Comparison of ENCODE assay signal across 1 cellular context in the genomic region with DNA sequence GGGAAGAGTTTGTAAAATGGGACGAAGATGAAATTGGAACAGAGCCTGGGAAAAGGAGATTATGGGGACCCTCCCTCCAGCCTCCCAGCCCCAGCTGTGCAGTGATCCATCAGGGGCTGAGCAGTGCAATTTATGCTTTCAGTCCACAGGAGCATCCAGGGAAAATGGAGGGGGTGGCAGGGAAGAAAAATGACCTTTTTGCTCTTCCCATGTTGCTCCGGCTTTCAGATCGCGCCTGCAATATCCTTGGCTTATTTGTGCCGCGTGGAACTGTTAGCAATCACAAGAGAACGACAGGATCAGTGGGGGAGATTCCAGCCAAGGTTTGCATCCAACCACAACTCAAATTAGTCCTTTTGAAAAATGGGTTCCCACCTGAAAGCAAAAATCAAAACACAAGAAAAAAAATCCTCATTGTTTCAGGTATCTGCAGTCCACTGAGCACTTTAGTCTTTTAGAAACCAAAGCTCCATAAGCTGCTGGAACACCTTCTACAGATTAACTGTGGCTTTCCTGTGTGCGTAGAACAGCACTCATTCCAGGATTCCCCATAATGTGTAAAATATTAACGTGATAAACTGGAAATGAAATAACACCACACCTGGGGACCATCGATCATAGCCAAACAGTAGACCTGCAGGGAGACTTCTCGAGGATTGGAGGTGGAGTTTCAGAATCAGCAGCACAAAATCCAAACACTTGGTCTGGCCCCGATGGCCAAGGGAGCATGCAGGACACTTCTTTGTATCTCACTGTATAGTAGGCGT.
TF ChIP-seq lines count a peak whose summit lies in the region.

No MANE protein-coding gene starts in this region.

TF ChIP-seq in GM23338, 12 proteins besides CTCF, POLR2A, EP300 and RAD21 (continued from another document):
- TF ChIP-seq, protein P1, sequence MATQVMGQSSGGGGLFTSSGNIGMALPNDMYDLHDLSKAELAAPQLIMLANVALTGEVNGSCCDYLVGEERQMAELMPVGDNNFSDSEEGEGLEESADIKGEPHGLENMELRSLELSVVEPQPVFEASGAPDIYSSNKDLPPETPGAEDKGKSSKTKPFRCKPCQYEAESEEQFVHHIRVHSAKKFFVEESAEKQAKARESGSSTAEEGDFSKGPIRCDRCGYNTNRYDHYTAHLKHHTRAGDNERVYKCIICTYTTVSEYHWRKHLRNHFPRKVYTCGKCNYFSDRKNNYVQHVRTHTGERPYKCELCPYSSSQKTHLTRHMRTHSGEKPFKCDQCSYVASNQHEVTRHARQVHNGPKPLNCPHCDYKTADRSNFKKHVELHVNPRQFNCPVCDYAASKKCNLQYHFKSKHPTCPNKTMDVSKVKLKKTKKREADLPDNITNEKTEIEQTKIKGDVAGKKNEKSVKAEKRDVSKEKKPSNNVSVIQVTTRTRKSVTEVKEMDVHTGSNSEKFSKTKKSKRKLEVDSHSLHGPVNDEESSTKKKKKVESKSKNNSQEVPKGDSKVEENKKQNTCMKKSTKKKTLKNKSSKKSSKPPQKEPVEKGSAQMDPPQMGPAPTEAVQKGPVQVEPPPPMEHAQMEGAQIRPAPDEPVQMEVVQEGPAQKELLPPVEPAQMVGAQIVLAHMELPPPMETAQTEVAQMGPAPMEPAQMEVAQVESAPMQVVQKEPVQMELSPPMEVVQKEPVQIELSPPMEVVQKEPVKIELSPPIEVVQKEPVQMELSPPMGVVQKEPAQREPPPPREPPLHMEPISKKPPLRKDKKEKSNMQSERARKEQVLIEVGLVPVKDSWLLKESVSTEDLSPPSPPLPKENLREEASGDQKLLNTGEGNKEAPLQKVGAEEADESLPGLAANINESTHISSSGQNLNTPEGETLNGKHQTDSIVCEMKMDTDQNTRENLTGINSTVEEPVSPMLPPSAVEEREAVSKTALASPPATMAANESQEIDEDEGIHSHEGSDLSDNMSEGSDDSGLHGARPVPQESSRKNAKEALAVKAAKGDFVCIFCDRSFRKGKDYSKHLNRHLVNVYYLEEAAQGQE (IDR thresholded peaks at IDR 0.05; ENCODE audit: unreplicated experiment) = no peak
- TF ChIP-seq CREB1 (CRISPR knock-in tag; IDR thresholded peaks at IDR 0.05; ENCODE audit: low read depth) = no peak
- TF ChIP-seq, protein P2, sequence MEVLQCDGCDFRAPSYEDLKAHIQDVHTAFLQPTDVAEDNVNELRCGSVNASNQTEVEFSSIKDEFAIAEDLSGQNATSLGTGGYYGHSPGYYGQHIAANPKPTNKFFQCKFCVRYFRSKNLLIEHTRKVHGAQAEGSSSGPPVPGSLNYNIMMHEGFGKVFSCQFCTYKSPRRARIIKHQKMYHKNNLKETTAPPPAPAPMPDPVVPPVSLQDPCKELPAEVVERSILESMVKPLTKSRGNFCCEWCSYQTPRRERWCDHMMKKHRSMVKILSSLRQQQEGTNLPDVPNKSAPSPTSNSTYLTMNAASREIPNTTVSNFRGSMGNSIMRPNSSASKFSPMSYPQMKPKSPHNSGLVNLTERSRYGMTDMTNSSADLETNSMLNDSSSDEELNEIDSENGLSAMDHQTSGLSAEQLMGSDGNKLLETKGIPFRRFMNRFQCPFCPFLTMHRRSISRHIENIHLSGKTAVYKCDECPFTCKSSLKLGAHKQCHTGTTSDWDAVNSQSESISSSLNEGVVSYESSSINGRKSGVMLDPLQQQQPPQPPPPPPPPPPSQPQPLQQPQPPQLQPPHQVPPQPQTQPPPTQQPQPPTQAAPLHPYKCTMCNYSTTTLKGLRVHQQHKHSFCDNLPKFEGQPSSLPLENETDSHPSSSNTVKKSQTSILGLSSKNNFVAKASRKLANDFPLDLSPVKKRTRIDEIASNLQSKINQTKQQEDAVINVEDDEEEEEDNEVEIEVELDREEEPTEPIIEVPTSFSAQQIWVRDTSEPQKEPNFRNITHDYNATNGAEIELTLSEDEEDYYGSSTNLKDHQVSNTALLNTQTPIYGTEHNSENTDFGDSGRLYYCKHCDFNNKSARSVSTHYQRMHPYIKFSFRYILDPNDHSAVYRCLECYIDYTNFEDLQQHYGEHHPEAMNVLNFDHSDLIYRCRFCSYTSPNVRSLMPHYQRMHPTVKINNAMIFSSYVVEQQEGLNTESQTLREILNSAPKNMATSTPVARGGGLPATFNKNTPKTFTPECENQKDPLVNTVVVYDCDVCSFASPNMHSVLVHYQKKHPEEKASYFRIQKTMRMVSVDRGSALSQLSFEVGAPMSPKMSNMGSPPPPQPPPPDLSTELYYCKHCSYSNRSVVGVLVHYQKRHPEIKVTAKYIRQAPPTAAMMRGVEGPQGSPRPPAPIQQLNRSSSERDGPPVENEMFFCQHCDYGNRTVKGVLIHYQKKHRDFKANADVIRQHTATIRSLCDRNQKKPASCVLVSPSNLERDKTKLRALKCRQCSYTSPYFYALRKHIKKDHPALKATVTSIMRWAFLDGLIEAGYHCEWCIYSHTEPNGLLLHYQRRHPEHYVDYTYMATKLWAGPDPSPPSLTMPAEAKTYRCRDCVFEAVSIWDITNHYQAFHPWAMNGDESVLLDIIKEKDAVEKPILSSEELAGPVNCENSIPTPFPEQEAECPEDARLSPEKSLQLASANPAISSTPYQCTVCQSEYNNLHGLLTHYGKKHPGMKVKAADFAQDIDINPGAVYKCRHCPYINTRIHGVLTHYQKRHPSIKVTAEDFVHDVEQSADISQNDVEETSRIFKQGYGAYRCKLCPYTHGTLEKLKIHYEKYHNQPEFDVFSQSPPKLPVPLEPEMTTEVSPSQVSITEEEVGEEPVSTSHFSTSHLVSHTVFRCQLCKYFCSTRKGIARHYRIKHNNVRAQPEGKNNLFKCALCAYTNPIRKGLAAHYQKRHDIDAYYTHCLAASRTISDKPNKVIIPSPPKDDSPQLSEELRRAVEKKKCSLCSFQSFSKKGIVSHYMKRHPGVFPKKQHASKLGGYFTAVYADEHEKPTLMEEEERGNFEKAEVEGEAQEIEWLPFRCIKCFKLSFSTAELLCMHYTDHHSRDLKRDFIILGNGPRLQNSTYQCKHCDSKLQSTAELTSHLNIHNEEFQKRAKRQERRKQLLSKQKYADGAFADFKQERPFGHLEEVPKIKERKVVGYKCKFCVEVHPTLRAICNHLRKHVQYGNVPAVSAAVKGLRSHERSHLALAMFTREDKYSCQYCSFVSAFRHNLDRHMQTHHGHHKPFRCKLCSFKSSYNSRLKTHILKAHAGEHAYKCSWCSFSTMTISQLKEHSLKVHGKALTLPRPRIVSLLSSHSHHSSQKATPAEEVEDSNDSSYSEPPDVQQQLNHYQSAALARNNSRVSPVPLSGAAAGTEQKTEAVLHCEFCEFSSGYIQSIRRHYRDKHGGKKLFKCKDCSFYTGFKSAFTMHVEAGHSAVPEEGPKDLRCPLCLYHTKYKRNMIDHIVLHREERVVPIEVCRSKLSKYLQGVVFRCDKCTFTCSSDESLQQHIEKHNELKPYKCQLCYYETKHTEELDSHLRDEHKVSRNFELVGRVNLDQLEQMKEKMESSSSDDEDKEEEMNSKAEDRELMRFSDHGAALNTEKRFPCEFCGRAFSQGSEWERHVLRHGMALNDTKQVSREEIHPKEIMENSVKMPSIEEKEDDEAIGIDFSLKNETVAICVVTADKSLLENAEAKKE (CRISPR knock-in tag; IDR thresholded peaks at IDR 0.05) = no peak
- TF ChIP-seq, protein P3, sequence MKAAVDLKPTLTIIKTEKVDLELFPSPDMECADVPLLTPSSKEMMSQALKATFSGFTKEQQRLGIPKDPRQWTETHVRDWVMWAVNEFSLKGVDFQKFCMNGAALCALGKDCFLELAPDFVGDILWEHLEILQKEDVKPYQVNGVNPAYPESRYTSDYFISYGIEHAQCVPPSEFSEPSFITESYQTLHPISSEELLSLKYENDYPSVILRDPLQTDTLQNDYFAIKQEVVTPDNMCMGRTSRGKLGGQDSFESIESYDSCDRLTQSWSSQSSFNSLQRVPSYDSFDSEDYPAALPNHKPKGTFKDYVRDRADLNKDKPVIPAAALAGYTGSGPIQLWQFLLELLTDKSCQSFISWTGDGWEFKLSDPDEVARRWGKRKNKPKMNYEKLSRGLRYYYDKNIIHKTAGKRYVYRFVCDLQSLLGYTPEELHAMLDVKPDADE (IDR thresholded peaks at IDR 0.05) = no peak
- no peak for TF ChIP-seq JUNB (IDR thresholded peaks at IDR 0.05; ENCODE audit: unreplicated experiment)
- no peak for TF ChIP-seq EZH2 (IDR thresholded peaks at IDR 0.05; ENCODE audit: low read depth, unreplicated experiment)
- no peak for TF ChIP-seq STAT1 (IDR thresholded peaks at IDR 0.05; ENCODE audit: unreplicated experiment)
- TF ChIP-seq ZNF114 (CRISPR knock-in tag; IDR thresholded peaks at IDR 0.05) = no peak
- TF ChIP-seq ZNF331 (CRISPR knock-in tag; IDR thresholded peaks at IDR 0.05; ENCODE audit: low read depth) = no peak
- TF ChIP-seq EZH2phosphoT487 (IDR thresholded peaks at IDR 0.05; ENCODE audit: unreplicated experiment) = no peak
